Comparison of ENCODE assay signal across 11 cellular contexts in genomic region chr16:81617021-81617346, GRCh38.
DNase-seq lines count a peak whose midpoint lies in the region; ATAC-seq and TF ChIP-seq lines count a peak whose summit lies in the region.
"Had no signal": no experiment of that assay in that cellular context is flagged by ENCODE, and none has a peak within 500 bp of the region (broad histone marks: within the 10 kb centered on the region; RNA-seq: fewer than 3 reads in every experiment).

No MANE protein-coding gene starts in this region.

- H4K20me1 ChIP-seq in MM.1S (ENCODE audit: insufficient read depth, low read length), result no peaks in the 10 kb centered on the region

- no peak for DNase-seq in CD8-positive, alpha-beta T cell
- DNase-seq in MM.1S, result no peak
- DNase-seq in colonic mucosa, result no peak
- no peak for DNase-seq in progenitor cell of endocrine pancreas (ENCODE audit: low spot score, unreplicated experiment)
- DNase-seq in left cardiac atrium, result no peak
- DNase-seq in CD1c-positive myeloid dendritic cell (ENCODE audit: extremely low spot score), result no peak
- DNase-seq: NCI-H1417 treated with DMSO at 0.1 percent for 48 hours, NCI-H774, SJCRH30 had no signal

- H3K27ac Mint-ChIP-seq in CD8-positive, alpha-beta T cell, result peak overlapping the region; percentile 97
- H3K27ac Mint-ChIP-seq in progenitor cell of endocrine pancreas, result peak overlapping the region; percentile 13
- H3K27ac Mint-ChIP-seq: GM23338 had no signal

- intact Hi-C loops in CD8-positive, alpha-beta T cell (cut with DNase I, micrococcal nuclease), result loop anchor here in 1 of 2 experiments (5.0 kb wide), 2 partner anchors 95 to 305 kb away; partner anchors contain the start of gene GAN
- intact Hi-C loops in colonic mucosa (cut with DNase I), result no loop called here
- intact Hi-C loops in left cardiac atrium (cut with DNase I), result no loop called here

- H3K36me3 Mint-ChIP-seq in CD8-positive, alpha-beta T cell, result peaks cover 37% of the 10 kb centered on the region
- peaks cover 15% of the 10 kb centered on the region for H3K36me3 Mint-ChIP-seq in progenitor cell of endocrine pancreas (ENCODE audit: insufficient read depth)

- H3K27ac ChIP-seq in CD8-positive, alpha-beta T cell (ENCODE audit: low read depth, low read length), result peak overlapping the region; percentile 90
- H3K27ac ChIP-seq in MM.1S (ENCODE audit: low read length) (peak overlapping the region; percentile 100), colonic mucosa (peak overlapping the region; percentile 36)
- H3K27ac ChIP-seq: SJCRH30 had no signal

- no peak overlapping the region for H2AFZ ChIP-seq in MM.1S (ENCODE audit: low read length)
- H2AFZ ChIP-seq: GM23338 had no signal

- POLR2A ChIA-PET in CD8-positive, alpha-beta T cell (lab: Charles Lee), result interaction anchor here (0.9 to 2.1 kb wide), 5 partner anchors 96 to 172 kb away, joined by 3 to 6 read pairs (median 5); partner anchors contain the start of gene CMIP

- peaks cover 16% of the 10 kb centered on the region for H3K4me1 Mint-ChIP-seq in CD8-positive, alpha-beta T cell (ENCODE audit: low read depth)
- H3K4me1 Mint-ChIP-seq in progenitor cell of endocrine pancreas (ENCODE audit: low read depth), result peaks cover 5% of the 10 kb centered on the region
- H3K4me1 Mint-ChIP-seq: GM23338 had no signal

- no peak for ATAC-seq in CD8-positive, alpha-beta T cell
- no peak for ATAC-seq in HG03025 (IDR thresholded peaks at IDR 0.05; ENCODE audit: low FRiP score, unreplicated experiment)
- ATAC-seq in left cardiac atrium, result no peak

- no peaks in the 10 kb centered on the region for H3K27me3 ChIP-seq in CD8-positive, alpha-beta T cell (ENCODE audit: insufficient read depth, low read length)
- no peaks in the 10 kb centered on the region for H3K27me3 ChIP-seq in MM.1S (replicated peaks; ENCODE audit: insufficient read depth, low read length)
- H3K27me3 ChIP-seq in colonic mucosa, result no peaks in the 10 kb centered on the region
- H3K27me3 ChIP-seq: SJCRH30 had no signal

- peaks cover 13% of the 10 kb centered on the region for H3F3A ChIP-seq in MM.1S (ENCODE audit: insufficient read depth, low read length)

- H3K9ac ChIP-seq in MM.1S (ENCODE audit: low read length), result peak overlapping the region; percentile 75
- H3K9ac ChIP-seq in colonic mucosa (ENCODE audit: low read depth in 2 of 2, low read length in 2 of 2), result peak overlapping the region; percentile 24 to 54

- H3K4me2 ChIP-seq in MM.1S (ENCODE audit: low read depth, low read length), result peak overlapping the region; percentile 68
- H3K4me2 ChIP-seq: GM23338 had no signal

- H3K9me2 ChIP-seq in MM.1S (replicated peaks; ENCODE audit: insufficient read depth, low read length), result no peaks in the 10 kb centered on the region

- H3K27me3 Mint-ChIP-seq in CD8-positive, alpha-beta T cell (ENCODE audit: low read depth), result no peaks in the 10 kb centered on the region
- no peaks in the 10 kb centered on the region for H3K27me3 Mint-ChIP-seq in progenitor cell of endocrine pancreas

- H3K9me3 ChIP-seq in CD8-positive, alpha-beta T cell (ENCODE audit: low read length), result no peaks in the 10 kb centered on the region
- no peaks in the 10 kb centered on the region for H3K9me3 ChIP-seq in MM.1S (replicated peaks; ENCODE audit: insufficient read depth, low read length)
- no peaks in the 10 kb centered on the region for H3K9me3 ChIP-seq in colonic mucosa
- H3K9me3 ChIP-seq: SJCRH30 had no signal

- peak overlapping the region; percentile 68 for H3K4me3 Mint-ChIP-seq in CD8-positive, alpha-beta T cell
- H3K4me3 Mint-ChIP-seq in progenitor cell of endocrine pancreas (ENCODE audit: low read depth), result no peak overlapping the region
- H3K4me3 Mint-ChIP-seq: GM23338 had no signal

- H3K4me3 ChIP-seq in CD8-positive, alpha-beta T cell (ENCODE audit: low read depth, low read length), result peak overlapping the region; percentile 35
- H3K4me3 ChIP-seq in MM.1S (ENCODE audit: low read length) (peak overlapping the region; percentile 20; the same call in 1 of the 2 replicates), colonic mucosa (no peak overlapping the region)
- H3K4me3 ChIP-seq: GM23338, SJCRH30 had no signal

- peaks cover 23% of the 10 kb centered on the region for H3K4me1 ChIP-seq in CD8-positive, alpha-beta T cell (ENCODE audit: insufficient read depth, low read length)
- H3K4me1 ChIP-seq in MM.1S (ENCODE audit: low read length), result peaks cover 21% of the 10 kb centered on the region
- peaks cover 5% of the 10 kb centered on the region for H3K4me1 ChIP-seq in colonic mucosa
- H3K4me1 ChIP-seq: SJCRH30 had no signal

- no peaks in the 10 kb centered on the region for H3K9me3 Mint-ChIP-seq in CD8-positive, alpha-beta T cell
- no peaks in the 10 kb centered on the region for H3K9me3 Mint-ChIP-seq in progenitor cell of endocrine pancreas (ENCODE audit: low read depth)
- H3K9me3 Mint-ChIP-seq: GM23338 had no signal

- H3K79me2 ChIP-seq in MM.1S (ENCODE audit: low read length), result peaks cover 6% of the 10 kb centered on the region; the same call in 1 of the 2 replicates

- H3K36me3 ChIP-seq in CD8-positive, alpha-beta T cell (ENCODE audit: insufficient read depth, low read length), result no peaks in the 10 kb centered on the region
- H3K36me3 ChIP-seq in MM.1S (replicated peaks; ENCODE audit: insufficient read depth, low read length) (no peaks in the 10 kb centered on the region), colonic mucosa (peaks cover 6% of the 10 kb centered on the region)
- H3K36me3 ChIP-seq: SJCRH30 had no signal

- CTCF ChIA-PET in CD8-positive, alpha-beta T cell (lab: Charles Lee), result interaction anchor here (0.8 to 1.9 kb wide), 5 partner anchors 80 to 225 kb away, joined by 3 to 7 read pairs (median 3); no protein-coding TSS in a partner anchor

- TF ChIP-seq CTCF in CD8-positive, alpha-beta T cell (IDR thresholded peaks at IDR 0.05), result no peak
- TF ChIP-seq CTCF in MM.1S (IDR thresholded peaks at IDR 0.05; ENCODE audit: low read length), result no peak
- TF ChIP-seq CTCF in colonic mucosa (IDR thresholded peaks at IDR 0.05), result no peak
- no peak for TF ChIP-seq CTCF in progenitor cell of endocrine pancreas (IDR thresholded peaks at IDR 0.05; ENCODE audit: unreplicated experiment)

Comparison
In these comparisons a context has a peak if more than half of its experiments do, and no peak if none do; other contexts are left out.
1. H3K27ac ChIP-seq: peak in every context shown above with its lines; median percentile 100 in MM.1S; 90 in CD8-positive, alpha-beta T cell; 36 in colonic mucosa.